1 cellular context compared by ENCODE assay signal in genomic region chr16:83853834-83854233, GRCh38.
TF ChIP-seq lines count a peak whose summit lies in the region.

No MANE protein-coding gene starts in this region.

TF ChIP-seq in H1, 55 proteins besides CTCF, POLR2A, EP300 and RAD21:
- TF ChIP-seq HDAC6 (IDR thresholded peaks at IDR 0.05; ENCODE audit: low read depth, low read length) = no peak
- TF ChIP-seq YY1 (IDR thresholded peaks at IDR 0.05; ENCODE audit: low read depth, low read length) = no peak
- no peak for TF ChIP-seq GABPA (IDR thresholded peaks at IDR 0.05; ENCODE audit: borderline replicate concordance, insufficient read depth, low read length)
- no peak for TF ChIP-seq TBP (IDR thresholded peaks at IDR 0.05; ENCODE audit: low read depth, low read length)
- no peak for TF ChIP-seq KDM5A (IDR thresholded peaks at IDR 0.05; ENCODE audit: low read length)
